Comparison of ENCODE assay signal across 14 cellular contexts in genomic region chr9:121786543-121786948, GRCh38.
"Had no signal": no experiment of that assay in that cellular context is flagged by ENCODE, and none has a peak within 500 bp of the region (broad histone marks: within the 10 kb centered on the region; RNA-seq: fewer than 3 reads in every experiment).

No MANE protein-coding gene starts in this region.

- H3K27me3 Mint-ChIP-seq: activated naive CD8-positive, alpha-beta T cell had no signal

- ATAC-seq: activated CD8-positive, alpha-beta memory T cell treated with anti-CD3 and anti-CD28 coated beads, Interleukin-2, amount 10 ng/mL, durations not matched to agents 7 days and 5 days had no signal

- H3K36me3 Mint-ChIP-seq: activated CD8-positive, alpha-beta memory T cell treated with anti-CD3 and anti-CD28 coated beads, Interleukin-2, amount 10 ng/mL, durations not matched to agents 7 days and 5 days; activated naive CD8-positive, alpha-beta T cell had no signal

- H3K27ac Mint-ChIP-seq: activated CD8-positive, alpha-beta memory T cell treated with anti-CD3 and anti-CD28 coated beads, Interleukin-2, amount 10 ng/mL, durations not matched to agents 7 days and 5 days; activated naive CD8-positive, alpha-beta T cell had no signal

- H3K36me3 ChIP-seq: ovary had no signal

- H3K9me3 ChIP-seq: ovary, thoracic aorta, upper lobe of right lung had no signal

- H3K9me3 Mint-ChIP-seq: nephron had no signal

- H3K4me3 ChIP-seq: lung, ovary, smooth muscle cell, thoracic aorta, upper lobe of right lung had no signal

- DNase-seq: activated CD4-positive, CD25-positive, alpha-beta regulatory T cell treated with anti-CD3 and anti-CD28 coated beads, Interleukin-2, amount 50 U/mL, for 72 hours; activated CD8-positive, alpha-beta memory T cell treated with anti-CD3 and anti-CD28 coated beads, Interleukin-2, amount 10 ng/mL, durations not matched to agents 7 days and 5 days; amniotic stem cell; dermis blood vessel endothelial cell; effector memory CD4-positive, alpha-beta T cell; hippocampal formation; stimulated activated CD4-positive, alpha-beta T cell treated with anti-CD3 and anti-CD28 coated beads, Interleukin-4, amount 100 ng/mL, for 1 hour; upper lobe of right lung had no signal

- H3K27me3 ChIP-seq: ovary, upper lobe of right lung had no signal

- H3K4me1 ChIP-seq: upper lobe of right lung had no signal

- H3K4me3 Mint-ChIP-seq: activated CD8-positive, alpha-beta memory T cell treated with anti-CD3 and anti-CD28 coated beads, Interleukin-2, amount 10 ng/mL, durations not matched to agents 7 days and 5 days; activated naive CD8-positive, alpha-beta T cell; nephron had no signal

- H3K27ac ChIP-seq: ovary, thoracic aorta, upper lobe of right lung had no signal
